Comparison of ENCODE assay signal across 8 cellular contexts in genomic region chr2:135052997-135053474, GRCh38. TPM values are rescaled to one million over a fixed set of nuclear protein-coding genes. Genes with fewer than 3 reads are reported as not detected.
A peak's percentile ranks its signal among the peaks of the same experiment; 100 is the strongest.
DNase-seq lines count a peak whose midpoint lies in the region; ATAC-seq and TF ChIP-seq lines count a peak whose summit lies in the region.

No MANE protein-coding gene starts in this region.

- H3K27me3 ChIP-seq in SJCRH30, result no peaks in the 10 kb centered on the region
- H3K27me3 ChIP-seq in mucosa of rectum (ENCODE audit: control insufficient read depth in 2 of 2, insufficient read depth in 2 of 2, low read length in 2 of 2), result no peaks in the 10 kb centered on the region
- H3K27me3 ChIP-seq in thymus (ENCODE audit: control insufficient read depth, insufficient read depth), result no peaks in the 10 kb centered on the region

- TF ChIP-seq CTCF in chondrocyte (IDR thresholded peaks at IDR 0.05), result no peak

- peak overlapping the region; percentile 83 for H3K4me3 ChIP-seq in SJCRH30
- H3K4me3 ChIP-seq in mucosa of rectum (ENCODE audit: low read length in 2 of 2), result peak overlapping the region; percentile 92 to 99
- H3K4me3 ChIP-seq in thymus (ENCODE audit: low read length), result peak overlapping the region; percentile 66

- no peaks in the 10 kb centered on the region for H3K9me3 Mint-ChIP-seq in chondrocyte (ENCODE audit: low read depth)

- peak overlapping the region; percentile 90 for H3K4me3 Mint-ChIP-seq in chondrocyte (ENCODE audit: unreplicated experiment)

- no peaks in the 10 kb centered on the region for H3K27me3 Mint-ChIP-seq in chondrocyte (ENCODE audit: low read depth)

- H3K9me3 ChIP-seq in SJCRH30 (replicated peaks) (no peaks in the 10 kb centered on the region), mucosa of rectum (ENCODE audit: control insufficient read depth in 2 of 2, low read length in 2 of 2) (no peaks in the 10 kb centered on the region), thymus (ENCODE audit: control insufficient read depth) (no peaks in the 10 kb centered on the region)

- peak overlapping the region; percentile 96 to 99 for H3K9ac ChIP-seq in mucosa of rectum (ENCODE audit: low read depth in 1 of 2, low read length in 2 of 2)

- peak overlapping the region; percentile 98 for H3K27ac Mint-ChIP-seq in chondrocyte (ENCODE audit: unreplicated experiment)

- peak; percentile 16 to 32 for DNase-seq in SJCRH30
- no peak for DNase-seq in chondrocyte (ENCODE audit: low spot score)
- no peak for DNase-seq in GM19240 (ENCODE audit: insufficient read length, low spot score)
- DNase-seq in hippocampal formation (lab: John Stamatoyannopoulos, UW), result no peak

- WGBS in thymus, result 35% methylated on average over 15 of the region's 15 CpGs

- H3K4me1 Mint-ChIP-seq in chondrocyte (ENCODE audit: low read depth), result peaks cover 45% of the 10 kb centered on the region

- H3K36me3 ChIP-seq in SJCRH30 (peaks cover 11% of the 10 kb centered on the region), mucosa of rectum (ENCODE audit: control insufficient read depth in 2 of 2, insufficient read depth in 2 of 2, low read length in 2 of 2) (peaks cover 0 to 2% of the 10 kb centered on the region in 2 donors), thymus (ENCODE audit: control insufficient read depth, insufficient read depth) (no peaks in the 10 kb centered on the region)

- H3K27ac ChIP-seq in SJCRH30 (peak overlapping the region; percentile 85; the same call in 1 of the 2 replicates), mucosa of rectum (ENCODE audit: low read depth in 2 of 2, low read length in 2 of 2) (peak overlapping the region; percentile 98 to 99), thymus (ENCODE audit: low read depth) (peak overlapping the region; percentile 72)

- ATAC-seq in GM18499 (IDR thresholded peaks at IDR 0.05; ENCODE audit: insufficient read depth, unreplicated experiment), result peak; percentile 38
- peak; percentile 42 for ATAC-seq in HG02678 (IDR thresholded peaks at IDR 0.05; ENCODE audit: unreplicated experiment)

- H3K4me1 ChIP-seq in SJCRH30 (peaks cover 4% of the 10 kb centered on the region; the same call in 1 of the 2 replicates), mucosa of rectum (ENCODE audit: control insufficient read depth in 2 of 2, insufficient read depth in 2 of 2, low read length in 2 of 2) (peaks cover 12 to 14% of the 10 kb centered on the region in 2 donors), thymus (ENCODE audit: control insufficient read depth, insufficient read depth, low read length) (peaks cover 9% of the 10 kb centered on the region)

- H3K36me3 Mint-ChIP-seq in chondrocyte (ENCODE audit: low read depth), result peaks cover 1% of the 10 kb centered on the region

RNA-seq across cellular contexts. Expression of gene RAB3GAP1, which starts 0.9 kb away (rescaled TPM):
- total RNA-seq in SJCRH30 (2014; rRNA removed; shearing (Covaris generic)), result 46.2 and 52.9 TPM in 2 replicates
- 47.2 to 50.4 TPM (median 48.7 TPM) in 3 replicates for total RNA-seq in chondrocyte
- 25.5 TPM for polyA plus RNA-seq in thymus

RNA-seq across cellular contexts. Expression of gene MAP3K19, which starts 5.8 kb away (rescaled TPM):
- total RNA-seq in SJCRH30 (2014; rRNA removed; shearing (Covaris generic)), result not detected in 2 replicates
- not detected in 3 replicates for total RNA-seq in chondrocyte
- polyA plus RNA-seq in thymus, result 0.11 TPM

Comparison
In these comparisons a context has a peak if more than half of its experiments do, and no peak if none do; other contexts are left out.
1. DNase-seq: peak in SJCRH30 (2 of 2); none in chondrocyte (single experiment), GM19240 (single experiment) and hippocampal formation (0 of 2).
2. Peak in every context shown above with its lines, with median percentiles within 50 percentile points of each other: H3K27ac ChIP-seq and H3K4me3 ChIP-seq.